Comparison of ENCODE assay signal across 1 cellular context in genomic region chr1:63317007-63317813, GRCh38.
TF ChIP-seq lines count a peak whose summit lies in the region.

No MANE protein-coding gene starts in this region.

TF ChIP-seq in K562, 482 proteins besides CTCF, POLR2A, EP300 and RAD21 (continued from another document and continues in another):
- TF ChIP-seq ZNF449 (CRISPR knock-in tag; IDR thresholded peaks at IDR 0.05) (no peak), KDM5B (IDR thresholded peaks at IDR 0.05; ENCODE audit: insufficient replicate concordance, low read depth, low read length) (no peak), FOXK1 (CRISPR knock-in tag; IDR thresholded peaks at IDR 0.05; ENCODE audit: borderline replicate concordance) (0 out of 2 replicates have a peak, but pooled peaks have one; percentile 65), IRF1 (CRISPR knock-in tag; IDR thresholded peaks at IDR 0.05; ENCODE audit: borderline replicate concordance) (no peak), TRIM24 (IDR thresholded peaks at IDR 0.05) (no peak), ZNF274 (IDR thresholded peaks at IDR 0.05; ENCODE audit: borderline replicate concordance, low read depth, low read length) (no peak), RBFOX2 (IDR thresholded peaks at IDR 0.05; ENCODE audit: low read depth, low read length) (peak; percentile 45), SAFB2 (IDR thresholded peaks at IDR 0.05; ENCODE audit: borderline replicate concordance, low read depth, low read length, severe bottlenecking) (no peak), ATF7 (IDR thresholded peaks at IDR 0.05) (0 out of 2 replicates have a peak, but pooled peaks have one; percentile 32), RNF2 (IDR thresholded peaks at IDR 0.05) (no peak), CTBP1 (IDR thresholded peaks at IDR 0.05; ENCODE audit: borderline replicate concordance) (peak; percentile 68), ERF (CRISPR knock-in tag; IDR thresholded peaks at IDR 0.05) (no peak), ZNF707 (CRISPR knock-in tag; conservative IDR thresholded peaks at IDR 0.05) (no peak), DDX20 (tag; IDR thresholded peaks at IDR 0.05; ENCODE audit: low read depth) (no peak), SP1 (CRISPR knock-in tag; IDR thresholded peaks at IDR 0.05) (peak; percentile 74; the same call in 1 of the 2 replicates), PATZ1 (CRISPR knock-in tag; IDR thresholded peaks at IDR 0.05; ENCODE audit: borderline replicate concordance) (no peak), TEAD2 (tag; IDR thresholded peaks at IDR 0.05) (no peak), POLR2H (tag; IDR thresholded peaks at IDR 0.05; ENCODE audit: low read depth) (no peak), RB1 (IDR thresholded peaks at IDR 0.05; ENCODE audit: low read depth) (peak; percentile 59; the same call in 1 of the 2 replicates), ZBTB8A (IDR thresholded peaks at IDR 0.05; ENCODE audit: partially characterized antibody) (no peak), STAT6 (CRISPR knock-in tag; IDR thresholded peaks at IDR 0.05) (no peak), NCOA6 (IDR thresholded peaks at IDR 0.05) (peak; percentile 90), ZNF586 (CRISPR knock-in tag; conservative IDR thresholded peaks at IDR 0.05) (no peak), XRCC3 (IDR thresholded peaks at IDR 0.05) (no peak), LEF1 (IDR thresholded peaks at IDR 0.05) (no peak), BACH1 (tag; IDR thresholded peaks at IDR 0.05) (no peak), TEAD4 (IDR thresholded peaks at IDR 0.05; ENCODE audit: low read length) (no peak), TEAD4 (CRISPR knock-in tag; IDR thresholded peaks at IDR 0.05; ENCODE audit: borderline replicate concordance) (no peak), ZFP1 (CRISPR knock-in tag; IDR thresholded peaks at IDR 0.05) (no peak), ATF2 (CRISPR knock-in tag; IDR thresholded peaks at IDR 0.05) (no peak), MAX (CRISPR knock-in tag; IDR thresholded peaks at IDR 0.05) (peak; percentile 8; the same call in 1 of the 2 replicates), ZNF445 (CRISPR knock-in tag; IDR thresholded peaks at IDR 0.05; ENCODE audit: low read depth) (no peak), RNF219 (CRISPR knock-in tag; IDR thresholded peaks at IDR 0.05) (no peak), ATF1 (CRISPR knock-in tag; IDR thresholded peaks at IDR 0.05) (no peak), ATF1 (tag; IDR thresholded peaks at IDR 0.05) (peak; percentile 41; the same call in 1 of the 2 replicates), CAMTA2 (CRISPR knock-in tag; conservative IDR thresholded peaks at IDR 0.05) (no peak), DLX4 (CRISPR knock-in tag; IDR thresholded peaks at IDR 0.05) (no peak), KLF1 (tag; IDR thresholded peaks at IDR 0.05) (0 out of 2 replicates have a peak, but pooled peaks have one; percentile 20), NONO (IDR thresholded peaks at IDR 0.05; ENCODE audit: low read depth in 2 of 2, low read length in 1 of 2) (0 out of 4 replicates have a peak, but pooled peaks of 1 of the 2 experiments have one; percentile 18), ARHGAP35 (IDR thresholded peaks at IDR 0.05; ENCODE audit: partially characterized antibody) (no peak), FOXO4 (CRISPR knock-in tag; IDR thresholded peaks at IDR 0.05) (no peak), SMARCA4 (IDR thresholded peaks at IDR 0.05) (no peak), PHB2 (IDR thresholded peaks at IDR 0.05; ENCODE audit: low read depth) (no peak), RAD51 (IDR thresholded peaks at IDR 0.05; ENCODE audit: borderline replicate concordance, low read depth) (no peak), USF2 (CRISPR knock-in tag; IDR thresholded peaks at IDR 0.05) (no peak), BDP1 (IDR thresholded peaks at IDR 0.05; ENCODE audit: insufficient read depth, insufficient read length) (no peak), HNRNPK (IDR thresholded peaks at IDR 0.05; ENCODE audit: low read depth, low read length, poor library complexity, severe bottlenecking) (no peak), HCFC1 (IDR thresholded peaks at IDR 0.05; ENCODE audit: low read depth, low read length) (no peak), ELK3 (CRISPR knock-in tag; IDR thresholded peaks at IDR 0.05) (no peak), GABPB1 (CRISPR knock-in tag; IDR thresholded peaks at IDR 0.05) (peak; percentile 22; the same call in 1 of the 2 replicates), CBX1 (IDR thresholded peaks at IDR 0.05; ENCODE audit: low read depth) (0 out of 2 replicates have a peak, but pooled peaks have one; percentile 49), MTF1 (CRISPR knock-in tag; IDR thresholded peaks at IDR 0.05; ENCODE audit: borderline replicate concordance) (no peak), ATF6 (CRISPR knock-in tag; IDR thresholded peaks at IDR 0.05) (0 out of 2 replicates have a peak, but pooled peaks have one; percentile 24), KLF13 (tag; IDR thresholded peaks at IDR 0.05; ENCODE audit: borderline replicate concordance, low read depth) (no peak)
